8 cellular contexts compared by ENCODE assay signal in genomic region chr19:10653732-10654609, GRCh38.
DNase-seq lines count a peak whose midpoint lies in the region; ATAC-seq and TF ChIP-seq lines count a peak whose summit lies in the region.

Gene ILF3 (plus strand): TSS chr19:10654346. CDS start chr19:10670606, 16,260 bp downstream.

- H3K4me3 Mint-ChIP-seq in activated naive CD4-positive, alpha-beta T cell treated with anti-CD3 and anti-CD28 coated beads, Interleukin-2, amount 50 U/mL, for 24 hours = peak within 1 kb of the TSS; percentile 98

- ATAC-seq in HG02588 (IDR thresholded peaks at IDR 0.05; ENCODE audit: unreplicated experiment) (peak; percentile 66), SK-N-SH treated with all-trans-retinoic acid at 6 μM for 48 hours (peak; percentile 86)

- no peaks in the 10 kb centered on the region for H3K27me3 Mint-ChIP-seq in activated naive CD4-positive, alpha-beta T cell treated with anti-CD3 and anti-CD28 coated beads, Interleukin-2, amount 50 U/mL, for 24 hours

- no peaks in the 10 kb centered on the region for H3K27me3 ChIP-seq in GM06990 (replicated peaks; ENCODE audit: control insufficient read depth, insufficient read depth, low read length)

- peaks cover 21% of the 10 kb centered on the region for H3K36me3 Mint-ChIP-seq in activated naive CD4-positive, alpha-beta T cell treated with anti-CD3 and anti-CD28 coated beads, Interleukin-2, amount 50 U/mL, for 24 hours

- H3K9me3 Mint-ChIP-seq in activated naive CD4-positive, alpha-beta T cell treated with anti-CD3 and anti-CD28 coated beads, Interleukin-2, amount 50 U/mL, for 24 hours = no peaks in the 10 kb centered on the region

- peak within 1 kb of the TSS; percentile 91 for H3K4me3 ChIP-seq in GM06990 (replicated peaks; ENCODE audit: low read depth, low read length)

- peaks cover 38% of the 10 kb centered on the region for H3K4me1 Mint-ChIP-seq in activated naive CD4-positive, alpha-beta T cell treated with anti-CD3 and anti-CD28 coated beads, Interleukin-2, amount 50 U/mL, for 24 hours

- H3K36me3 ChIP-seq in GM06990 (ENCODE audit: control insufficient read depth, insufficient read depth, low read length) = peaks cover 6% of the 10 kb centered on the region

- DNase-seq in GM06990 (ENCODE audit: extremely low read depth, insufficient read length) = peak; percentile 100
- DNase-seq in NCI-H1092 (lab: John Stamatoyannopoulos, UW) = peak; percentile 100
- DNase-seq in germinal center (ENCODE audit: low spot score) = peak; percentile 97
- DNase-seq in non-pigmented ciliary epithelial cell (ENCODE audit: low read depth) = peak; percentile 100
- DNase-seq in superior temporal gyrus (ENCODE audit: extremely low spot score) = peak; percentile 100

- no peak for TF ChIP-seq CTCF in GM06990 (IDR thresholded peaks at IDR 0.05; ENCODE audit: insufficient read depth, low read length, poor library complexity, severe bottlenecking)

- H3K27ac Mint-ChIP-seq in activated naive CD4-positive, alpha-beta T cell treated with anti-CD3 and anti-CD28 coated beads, Interleukin-2, amount 50 U/mL, for 24 hours = peak within 1 kb of the TSS; percentile 99

TF ChIP-seq in SK-N-SH treated with all-trans-retinoic acid at 6 μM for 48 hours, 23 proteins besides CTCF, POLR2A, EP300 and RAD21:
- TF ChIP-seq ARNTL (CRISPR knock-in tag; IDR thresholded peaks at IDR 0.05; ENCODE audit: borderline replicate concordance, low read depth) (0 out of 2 replicates have a peak, but pooled peaks have one; percentile 23), GLIS3 (CRISPR knock-in tag; IDR thresholded peaks at IDR 0.05) (0 out of 2 replicates have a peak, but pooled peaks have one; percentile 44), ZNF70 (CRISPR knock-in tag; IDR thresholded peaks at IDR 0.05) (no peak), PATZ1 (CRISPR knock-in tag; IDR thresholded peaks at IDR 0.05; ENCODE audit: borderline replicate concordance) (no peak)
TF ChIP-seq in SK-N-SH treated with all-trans-retinoic acid at 6 μM for 48 hours: peak in this region for 2.

Comparison
In these comparisons a context has a peak if more than half of its experiments do, and no peak if none do; other contexts are left out.
1. Peak in every context shown above with its lines: DNase-seq, ATAC-seq and H3K4me3 ChIP-seq.